ENCODE assay signal across 5 cellular contexts in genomic region chr12:131635012-131635411, GRCh38.
DNase-seq lines count a peak whose midpoint lies in the region; ATAC-seq, FAIRE-seq and TF ChIP-seq lines count a peak whose summit lies in the region.
"Not testable (repeated sequence)": the region's sequence is repeated elsewhere in the genome, so short reads cannot be mapped to it uniquely, and the experiment has no call there.

No MANE protein-coding gene starts in this region.

- H3K23ac ChIP-seq in IMR-90 (ENCODE audit: low read depth, low read length) = not testable (repeated sequence)

- peak; percentile 76 for FAIRE-seq in HTR-8/SVneo (lab: Jason Lieb, UNC)
- peak; percentile 65 for FAIRE-seq in GM12878 (lab: Jason Lieb, UNC)

- H3K27me3 Mint-ChIP-seq in glutamatergic neuron (ENCODE audit: unreplicated experiment) = peaks cover 27% of the 10 kb centered on the region

- H3K4me1 Mint-ChIP-seq in glutamatergic neuron (ENCODE audit: low read depth, unreplicated experiment) = peaks cover 41% of the 10 kb centered on the region

- TF ChIP-seq RAD21 in IMR-90 (IDR thresholded peaks at IDR 0.05; ENCODE audit: low read length); GM12878 (IDR thresholded peaks at IDR 0.05; ENCODE audit: insufficient read depth, low read depth, low read length): not testable (repeated sequence)

- not testable (repeated sequence) for H2AFZ ChIP-seq in IMR-90 (replicated peaks; ENCODE audit: low read length, poor library complexity); GM12878 (ENCODE audit: control insufficient read depth, low read depth, low read length)

- not testable (repeated sequence) for H3K27ac ChIP-seq in HEK293 (ENCODE audit: extremely low read depth, low read depth, low read length); IMR-90 (ENCODE audit: insufficient read depth, low read length); GM12878 (ENCODE audit: control insufficient read depth, insufficient read depth)

- WGBS in IMR-90 (ENCODE audit: extremely low coverage in 2 of 2, insufficient read length in 1 of 2), 2 experiments = 25% methylated on average over 2 of the region's 2 CpGs; no CpG with 5 or more reads in 1 of the 2 experiments
- WGBS in GM12878 (ENCODE audit: insufficient coverage, insufficient replicate concordance, low lambda C conversion rate, missing lambda C conversion rate) = 28% methylated on average over 2 of the region's 2 CpGs

- DNase-seq in HTR-8/SVneo (ENCODE audit: insufficient read length, low spot score); IMR-90; GM12878 (ENCODE audit: low read depth, low spot score); glutamatergic neuron: not testable (repeated sequence)

- H2BK5ac ChIP-seq in IMR-90 (ENCODE audit: low read depth, low read length, poor library complexity, severe bottlenecking) = peak overlapping the region; percentile 8

- ATAC-seq in IMR-90 (ENCODE audit: low read depth); GM12878: not testable (repeated sequence)

- not testable (repeated sequence) for H3K27me3 ChIP-seq in IMR-90 (ENCODE audit: control insufficient read depth, insufficient read depth, low read length); GM12878 (replicated peaks in 1 of 2; ENCODE audit: control insufficient read depth in 2 of 2, insufficient read depth in 2 of 2, low read length in 1 of 2)

- H4K5ac ChIP-seq in IMR-90 (ENCODE audit: low read depth, low read length) = not testable (repeated sequence)

- peak overlapping the region; percentile 22 for H3K4me3 Mint-ChIP-seq in glutamatergic neuron (ENCODE audit: unreplicated experiment)

- H3K56ac ChIP-seq in IMR-90 (ENCODE audit: extremely low read depth, insufficient read depth, low read length) = not testable (repeated sequence)

- not testable (repeated sequence) for H3K4me3 ChIP-seq in HEK293 (ENCODE audit: low read depth, low read length); IMR-90 (ENCODE audit: insufficient read depth, low read depth, low read length); GM12878

- H3K79me2 ChIP-seq in GM12878 (ENCODE audit: control insufficient read depth, insufficient read depth, low read length) = not testable (repeated sequence)

- not testable (repeated sequence) for H3K4me1 ChIP-seq in HEK293 (ENCODE audit: control insufficient read depth, insufficient read depth, low read length); IMR-90 (ENCODE audit: control insufficient read depth, insufficient read depth, low read length); GM12878 (ENCODE audit: control insufficient read depth, insufficient read depth, low read length)

- not testable (repeated sequence) for TF ChIP-seq POLR2A in IMR-90 (IDR thresholded peaks at IDR 0.05; ENCODE audit: low read depth, low read length); GM12878 (IDR thresholded peaks at IDR 0.05; ENCODE audit: low read depth, low read length)

- not testable (repeated sequence) for TF ChIP-seq EP300 in GM12878 (IDR thresholded peaks at IDR 0.05; ENCODE audit: borderline replicate concordance in 1 of 2, control insufficient read depth in 1 of 2, low read depth in 2 of 2, low read length in 2 of 2)

- H4K91ac ChIP-seq in IMR-90 (ENCODE audit: insufficient read depth, low read depth, low read length) = not testable (repeated sequence)

- not testable (repeated sequence) for H3K9me3 ChIP-seq in HEK293 (ENCODE audit: control insufficient read depth, insufficient read depth, low read depth, low read length); IMR-90 (ENCODE audit: control insufficient read depth, insufficient read depth, low read length); GM12878 (replicated peaks; ENCODE audit: control insufficient read depth, insufficient read depth, low read length)

- peaks cover 14% of the 10 kb centered on the region for H3K9me3 Mint-ChIP-seq in glutamatergic neuron (ENCODE audit: unreplicated experiment)

- H2AK9ac ChIP-seq in IMR-90 (replicated peaks; ENCODE audit: low read depth, low read length, poor library complexity) = not testable (repeated sequence)

- intact Hi-C loops in IMR-90 (cut with micrococcal nuclease); GM12878 (cut with micrococcal nuclease; ENCODE audit: unreplicated experiment): not testable (repeated sequence)

- RAD21 ChIA-PET in GM12878 (lab: Charles Lee; ENCODE audit: unreplicated experiment) = not testable (repeated sequence)

- not testable (repeated sequence) for H3K9me1 ChIP-seq in IMR-90 (ENCODE audit: insufficient read depth, low read length)

- H3K9ac ChIP-seq in IMR-90 (ENCODE audit: low read depth, low read length); GM12878 (ENCODE audit: control insufficient read depth, insufficient read depth, low read length): not testable (repeated sequence)

- not testable (repeated sequence) for H3K14ac ChIP-seq in IMR-90 (replicated peaks; ENCODE audit: low read depth, low read length)

- H2AK5ac ChIP-seq in IMR-90 (ENCODE audit: low read depth, low read length) = not testable (repeated sequence)

- H4K8ac ChIP-seq in IMR-90 (ENCODE audit: low read depth in 2 of 2, low read length in 2 of 2) = not testable (repeated sequence)

- dilution Hi-C loops in IMR-90 (cut with HindIII; ENCODE audit: low sequenced_read_pairs, unreplicated experiment) = not testable (repeated sequence)

- not testable (repeated sequence) for H3K4ac ChIP-seq in IMR-90 (ENCODE audit: low read depth, low read length)

- H2BK15ac ChIP-seq in IMR-90 (ENCODE audit: low read depth, low read length) = not testable (repeated sequence)

- in situ Hi-C loops in IMR-90 (cut with MboI; ENCODE audit: low sequenced_read_pairs); GM12878 (cut with MboI): not testable (repeated sequence)

- not testable (repeated sequence) for H4K20me1 ChIP-seq in IMR-90 (ENCODE audit: insufficient read depth, low read length); GM12878 (ENCODE audit: control insufficient read depth, insufficient read depth)

- H2BK120ac ChIP-seq in IMR-90 (ENCODE audit: low read depth, low read length) = not testable (repeated sequence)

- CTCF ChIA-PET in HEK293 (lab: Yijun Ruan, JAX); IMR-90 (lab: Yijun Ruan, JAX); GM12878 (lab: Yijun Ruan, JAX): not testable (repeated sequence)

- not testable (repeated sequence) for H3K4me2 ChIP-seq in IMR-90 (ENCODE audit: low read depth, low read length); GM12878 (ENCODE audit: control insufficient read depth, insufficient read depth)

- POLR2A ChIA-PET in HEK293 (lab: Yijun Ruan, JAX); IMR-90 (lab: Charles Lee; ENCODE audit: unreplicated experiment): not testable (repeated sequence)
- POLR2A ChIA-PET in GM12878 (lab: Charles Lee) = interaction anchor here (0.7 kb wide), 1 partner anchor 168 kb away, joined by 3 read pairs; no protein-coding TSS in a partner anchor

- not testable (repeated sequence) for H3K27ac Mint-ChIP-seq in glutamatergic neuron (ENCODE audit: unreplicated experiment)

- BruUV-seq in IMR-90 (replicated peaks; lab: Mats Ljungman, UMichigan); GM12878 (replicated peaks; lab: Mats Ljungman, UMichigan): not testable (repeated sequence)

- H3K36me3 ChIP-seq in HEK293 (ENCODE audit: control insufficient read depth in 2 of 2, insufficient read depth in 1 of 2, low read length in 2 of 2); IMR-90 (ENCODE audit: control insufficient read depth, insufficient read depth, low read length); GM12878 (ENCODE audit: control insufficient read depth in 2 of 2, insufficient read depth in 2 of 2, low read length in 1 of 2): not testable (repeated sequence)

- not testable (repeated sequence) for H3K18ac ChIP-seq in IMR-90 (ENCODE audit: low read depth, low read length)

- not testable (repeated sequence) for H3K79me1 ChIP-seq in IMR-90 (ENCODE audit: low read depth in 1 of 2, low read length in 2 of 2)

- SMC1A ChIA-PET in GM12878 (lab: Charles Lee; ENCODE audit: uncharacterized antibody, unreplicated experiment) = not testable (repeated sequence)

- TF ChIP-seq CTCF in HEK293 (tag by site-specific recombination; IDR thresholded peaks at IDR 0.05); IMR-90 (conservative IDR thresholded peaks at IDR 0.05; ENCODE audit: low read depth, low read length); GM12878 (IDR thresholded peaks at IDR 0.05 in 2 of 3, conservative IDR thresholded peaks at IDR 0.05 in 1 of 3; ENCODE audit: control insufficient read depth in 2 of 3, extremely low read depth in 1 of 3, insufficient read depth in 1 of 3, low read depth in 3 of 3, low read length in 3 of 3); glutamatergic neuron (IDR thresholded peaks at IDR 0.05; ENCODE audit: partially characterized antibody, unreplicated experiment): not testable (repeated sequence)

- not testable (repeated sequence) for H2BK20ac ChIP-seq in IMR-90 (ENCODE audit: low read depth, low read length)

- not testable (repeated sequence) for H3K36me3 Mint-ChIP-seq in glutamatergic neuron (ENCODE audit: unreplicated experiment)

TF ChIP-seq in HEK293, 187 proteins besides CTCF, POLR2A, EP300 and RAD21:
- TF ChIP-seq ZNF366 (tag by site-specific recombination; conservative IDR thresholded peaks at IDR 0.05) = peak; percentile 70
- TF ChIP-seq ZBTB17 (tag by site-specific recombination; IDR thresholded peaks at IDR 0.05) = peak; percentile 63
